In genomic region chr12:42325776-42326465, GRCh38 we compare ENCODE assay signal across 8 cellular contexts. TPM values are rescaled to one million over a fixed set of nuclear protein-coding genes. Genes with fewer than 3 reads are reported as not detected.
A peak's percentile ranks its signal among the peaks of the same experiment; 100 is the strongest.
DNase-seq lines count a peak whose midpoint lies in the region; ATAC-seq, FAIRE-seq and TF ChIP-seq lines count a peak whose summit lies in the region.

Gene PPHLN1 (plus strand): TSS chr12:42326167. CDS start chr12:42335903, 9,736 bp downstream.
Gene ZCRB1 (minus strand): TSS chr12:42326094. CDS start chr12:42324102, 1,992 bp downstream.

- peaks cover 59% of the 10 kb centered on the region for H3K36me3 Mint-ChIP-seq in dendritic cell treated with granulocyte-macrophage colony-stimulating factor and Interleukin-4, amounts not matched to agents 40 ng/mL and 50 ng/mL, for 4 days (ENCODE audit: low read depth)

- POLR2A ChIA-PET in BJ (lab: Charles Lee) (no interaction called here), HepG2 (lab: Yijun Ruan, JAX) (interaction anchor here (0.6 kb wide), 1 partner anchor 178 kb away, joined by 3 read pairs; no protein-coding TSS in a partner anchor)

- H3K4me1 ChIP-seq in HepG2 (ENCODE audit: insufficient read depth, low read length), result peaks cover 52% of the 10 kb centered on the region

- 0% methylated on average over 12 of the region's 50 CpGs for WGBS in HepG2 (ENCODE audit: low lambda C conversion rate)

- BruUV-seq in HepG2 (replicated peaks; lab: Mats Ljungman, UMichigan), result no TSS peak

- H3K27me3 Mint-ChIP-seq in dendritic cell treated with granulocyte-macrophage colony-stimulating factor and Interleukin-4, amounts not matched to agents 40 ng/mL and 50 ng/mL, for 4 days, result no peaks in the 10 kb centered on the region

- H3K9me3 Mint-ChIP-seq in dendritic cell treated with granulocyte-macrophage colony-stimulating factor and Interleukin-4, amounts not matched to agents 40 ng/mL and 50 ng/mL, for 4 days, result no peaks in the 10 kb centered on the region

- peaks cover 2% of the 10 kb centered on the region; the same call in 1 of the 2 replicates for H4K20me1 ChIP-seq in HepG2 (ENCODE audit: insufficient read depth, low read length)

- H3K9me3 ChIP-seq in HepG2 (ENCODE audit: low read length), result no peaks in the 10 kb centered on the region

- TF ChIP-seq EP300 in HepG2 (IDR thresholded peaks at IDR 0.05; ENCODE audit: low read depth in 2 of 2, low read length in 2 of 2) (no peak), HepG2 (CRISPR knock-in tag; IDR thresholded peaks at IDR 0.05; ENCODE audit: borderline replicate concordance) (no peak)

- intact Hi-C loops in dendritic cell treated with granulocyte-macrophage colony-stimulating factor and Interleukin-4, amounts not matched to agents 40 ng/mL and 50 ng/mL, for 4 days (cut with micrococcal nuclease), result no loop called here
- intact Hi-C loops in HepG2 (cut with micrococcal nuclease; ENCODE audit: unreplicated experiment), result loop anchor here (1.0 kb wide), 1 partner anchor 89 kb away; no protein-coding TSS in a partner anchor

- peak; percentile 37; the same call in 1 of the 2 replicates for TF ChIP-seq RAD21 in HepG2 (CRISPR knock-in tag; IDR thresholded peaks at IDR 0.05)

- peak; percentile 86 to 88 for TF ChIP-seq POLR2A in HepG2 (IDR thresholded peaks at IDR 0.05; ENCODE audit: insufficient read depth in 1 of 2, low read depth in 2 of 2, low read length in 2 of 2)

- CTCF ChIA-PET in BJ (lab: Yijun Ruan, JAX), result interaction anchor here (1.3 kb wide), 1 partner anchor 11 kb away, joined by 3 read pairs; no protein-coding TSS in a partner anchor
- CTCF ChIA-PET in HepG2 (lab: Yijun Ruan, JAX; ENCODE audit: low intra/inter-chr PET ratio, low total read pairs), result no interaction called here

- peak; percentile 90 for ATAC-seq in HG03439 (IDR thresholded peaks at IDR 0.05; ENCODE audit: unreplicated experiment)
- peak; percentile 97 for ATAC-seq in HepG2

- H3K4me3 ChIP-seq in BJ (ENCODE audit: low read depth, low read length) (peak within 1 kb of the TSS; percentile 75), HepG2 (replicated peaks in 1 of 3; ENCODE audit: insufficient read depth in 1 of 3, low read depth in 2 of 3, low read length in 3 of 3) (peak within 1 kb of the TSS; percentile 81 to 98 (median 92))

- H3K79me2 ChIP-seq in HepG2 (ENCODE audit: insufficient read depth, low read length), result peaks cover 53% of the 10 kb centered on the region

- H3K9ac ChIP-seq in HepG2 (ENCODE audit: insufficient read depth, low read depth, low read length), result peak within 1 kb of the TSS; percentile 92

- in situ Hi-C loops in HepG2 (cut with HindIII; ENCODE audit: extremely low pct_ligation_motif_present, low pct_unique_long_range_greater_than_20kb), result loop anchor here (5.0 kb wide), 1 partner anchor 194 kb away; no protein-coding TSS in a partner anchor

- H3K27me3 ChIP-seq in BJ (ENCODE audit: control insufficient read depth, insufficient read depth, low read length) (no peaks in the 10 kb centered on the region), HepG2 (ENCODE audit: control insufficient read depth in 1 of 2, insufficient read depth in 2 of 2, low read length in 2 of 2) (peaks cover 0 to 3% of the 10 kb centered on the region in 2 experiments; a peak in 1 of 5 replicates)

- TF ChIP-seq CTCF in BJ (IDR thresholded peaks at IDR 0.05; ENCODE audit: insufficient read depth, low read depth, low read length) (no peak), HepG2 (CRISPR knock-in tag; IDR thresholded peaks at IDR 0.05) (no peak)

- peak within 1 kb of the TSS; percentile 97 for H3K4me2 ChIP-seq in HepG2 (ENCODE audit: low read depth, low read length)

- H3K36me3 ChIP-seq in BJ (ENCODE audit: control insufficient read depth, insufficient read depth, low read length) (no peaks in the 10 kb centered on the region), HepG2 (replicated peaks in 1 of 2; ENCODE audit: control insufficient read depth in 1 of 2, insufficient read depth in 2 of 2, low read length in 2 of 2) (0 out of 5 replicates have a peak, but pooled peaks cover 0 to 3% of the 10 kb centered on the region in 2 experiments)

- peak within 1 kb of the TSS; percentile 99 for H3K4me3 Mint-ChIP-seq in dendritic cell treated with granulocyte-macrophage colony-stimulating factor and Interleukin-4, amounts not matched to agents 40 ng/mL and 50 ng/mL, for 4 days

- FAIRE-seq in HepG2 (lab: Jason Lieb, UNC), result peak; percentile 18

- peak within 1 kb of the TSS; percentile 88 for H3K27ac ChIP-seq in HepG2 (ENCODE audit: extremely low read length, insufficient read depth, low read length)

- peak within 1 kb of the TSS; percentile 60 for H2AFZ ChIP-seq in HepG2 (ENCODE audit: low read length)

- DNase-seq in BJ (ENCODE audit: low read depth), result peak; percentile 26
- DNase-seq in GM19238 (ENCODE audit: insufficient read length, low spot score), result peak; percentile 67
- peak; percentile 84 to 95 for DNase-seq in NCI-H526 (lab: John Stamatoyannopoulos, UW)
- peak; percentile 75 for DNase-seq in activated CD4-positive, alpha-beta T cell treated with anti-CD3 and anti-CD28 coated beads, Interleukin-2, amount 50 U/mL, for 1 hour
- peak; percentile 83 for DNase-seq in HepG2 (ENCODE audit: low spot score)
- DNase-seq in stimulated activated CD4-positive, alpha-beta T cell treated with anti-CD3 and anti-CD28 coated beads, Interleukin-4, amount 100 ng/mL, for 1 hour, result peak; percentile 81

- peaks cover 41% of the 10 kb centered on the region for H3K4me1 Mint-ChIP-seq in dendritic cell treated with granulocyte-macrophage colony-stimulating factor and Interleukin-4, amounts not matched to agents 40 ng/mL and 50 ng/mL, for 4 days (ENCODE audit: low read depth)

- peak within 1 kb of the TSS; percentile 99 for H3K27ac Mint-ChIP-seq in dendritic cell treated with granulocyte-macrophage colony-stimulating factor and Interleukin-4, amounts not matched to agents 40 ng/mL and 50 ng/mL, for 4 days

TF ChIP-seq in HepG2, 621 proteins besides CTCF, POLR2A, EP300 and RAD21 (continues in another document):
- TF ChIP-seq ZNF468 (CRISPR knock-in tag; IDR thresholded peaks at IDR 0.05) (no peak), FOSL1 (CRISPR knock-in tag; IDR thresholded peaks at IDR 0.05; ENCODE audit: borderline replicate concordance) (no peak), KAT7 (CRISPR knock-in tag; IDR thresholded peaks at IDR 0.05; ENCODE audit: borderline replicate concordance) (peak; percentile 78; the same call in 1 of the 2 replicates)

RNA-seq across cellular contexts. Expression of gene PPHLN1, which starts in this region (rescaled TPM):
- polyA plus RNA-seq in BJ (2011; rRNA removed) (29.1 and 60.6 TPM in 2 replicates), HepG2 (2011; rRNA removed) (34.7 and 43.4 TPM in 2 replicates)
- 14.0 and 17.3 TPM in 2 replicates for polyA minus RNA-seq in BJ (2011; rRNA and poly(A)+ RNA removed)
- total RNA-seq in HepG2 (2016; rRNA removed; fragmentation: Illumina TruSeq; extraction: Trizol), result 66.0 and 84.1 TPM in 2 replicates
- total RNA-seq in HepG2 (2016; cell fraction: cytosol; rRNA removed; fragmentation: Illumina TruSeq; extraction: Trizol; ENCODE audit: low read depth), result 30.8 and 34.8 TPM in 2 replicates
- 67.4 and 90.9 TPM in 2 replicates for total RNA-seq in HepG2 (2016; cell fraction: insoluble cytoplasmic fraction; rRNA removed; fragmentation: Illumina TruSeq; extraction: Trizol)
- total RNA-seq in HepG2 (2016; cell fraction: membrane; rRNA removed; fragmentation: Illumina TruSeq; extraction: Trizol), result 19.0 and 24.2 TPM in 2 replicates
- total RNA-seq in HepG2 (2016; cell fraction: nucleus; rRNA removed; fragmentation: Illumina TruSeq; extraction: Trizol), result 50.4 and 54.3 TPM in 2 replicates
- polyA plus RNA-seq in HepG2 (2011; cell fraction: cytosol; rRNA removed), result 16.1 and 24.0 TPM in 2 replicates
- polyA plus RNA-seq in HepG2 (2011; cell fraction: nucleus; rRNA removed), result 40.6 and 51.5 TPM in 2 replicates
- polyA plus RNA-seq in HepG2 (2012), result 32.0 and 46.1 TPM in 2 replicates
- polyA plus RNA-seq in HepG2 (2016; cell fraction: cytosol; fragmentation: Illumina TruSeq; extraction: Trizol; ENCODE audit: low read depth), result 3.3 and 3.6 TPM in 2 replicates
- 82.9 and 84.4 TPM in 2 replicates for polyA plus RNA-seq in HepG2 (2016; cell fraction: insoluble cytoplasmic fraction; fragmentation: Illumina TruSeq; extraction: Trizol; ENCODE audit: low read depth)
- polyA plus RNA-seq in HepG2 (2016; cell fraction: membrane; fragmentation: Illumina TruSeq; extraction: Trizol; ENCODE audit: low read depth), result 7.7 and 8.9 TPM in 2 replicates
- 65.4 and 67.6 TPM in 2 replicates for polyA plus RNA-seq in HepG2 (2016; cell fraction: nucleus; fragmentation: Illumina TruSeq; extraction: Trizol; ENCODE audit: insufficient read depth, low read depth)
- 11.0 and 27.5 TPM in 2 replicates for polyA minus RNA-seq in HepG2 (2011; rRNA and poly(A)+ RNA removed; ENCODE audit: low replicate concordance)
- polyA minus RNA-seq in HepG2 (2011; cell fraction: cytosol; rRNA and poly(A)+ RNA removed), result 18.3 and 19.3 TPM in 2 replicates
- polyA minus RNA-seq in HepG2 (2011; cell fraction: nucleus; rRNA and poly(A)+ RNA removed), result 102 and 120 TPM in 2 replicates

RNA-seq across cellular contexts. Expression of gene ZCRB1, which starts in this region (rescaled TPM):
- polyA plus RNA-seq in BJ (2011; rRNA removed) (48.2 and 65.5 TPM in 2 replicates), HepG2 (2011; rRNA removed) (35.9 and 43.5 TPM in 2 replicates)
- 16.7 and 19.3 TPM in 2 replicates for polyA minus RNA-seq in BJ (2011; rRNA and poly(A)+ RNA removed)
- 49.8 and 76.2 TPM in 2 replicates for total RNA-seq in HepG2 (2016; rRNA removed; fragmentation: Illumina TruSeq; extraction: Trizol)
- 27.3 and 35.5 TPM in 2 replicates for total RNA-seq in HepG2 (2016; cell fraction: cytosol; rRNA removed; fragmentation: Illumina TruSeq; extraction: Trizol; ENCODE audit: low read depth)
- 50.5 and 74.4 TPM in 2 replicates for total RNA-seq in HepG2 (2016; cell fraction: insoluble cytoplasmic fraction; rRNA removed; fragmentation: Illumina TruSeq; extraction: Trizol)
- 56.3 and 67.3 TPM in 2 replicates for total RNA-seq in HepG2 (2016; cell fraction: membrane; rRNA removed; fragmentation: Illumina TruSeq; extraction: Trizol)
- 16.7 and 18.9 TPM in 2 replicates for total RNA-seq in HepG2 (2016; cell fraction: nucleus; rRNA removed; fragmentation: Illumina TruSeq; extraction: Trizol)
- 12.7 and 13.0 TPM in 2 replicates for polyA plus RNA-seq in HepG2 (2011; cell fraction: cytosol; rRNA removed)
- 5.1 and 7.0 TPM in 2 replicates for polyA plus RNA-seq in HepG2 (2011; cell fraction: nucleus; rRNA removed)
- 38.1 and 46.1 TPM in 2 replicates for polyA plus RNA-seq in HepG2 (2012)
- 39.6 and 60.0 TPM in 2 replicates for polyA plus RNA-seq in HepG2 (2016; cell fraction: cytosol; fragmentation: Illumina TruSeq; extraction: Trizol; ENCODE audit: low read depth)
- 86.0 and 86.8 TPM in 2 replicates for polyA plus RNA-seq in HepG2 (2016; cell fraction: insoluble cytoplasmic fraction; fragmentation: Illumina TruSeq; extraction: Trizol; ENCODE audit: low read depth)
- 56.5 and 73.0 TPM in 2 replicates for polyA plus RNA-seq in HepG2 (2016; cell fraction: membrane; fragmentation: Illumina TruSeq; extraction: Trizol; ENCODE audit: low read depth)
- 30.3 and 33.8 TPM in 2 replicates for polyA plus RNA-seq in HepG2 (2016; cell fraction: nucleus; fragmentation: Illumina TruSeq; extraction: Trizol; ENCODE audit: insufficient read depth, low read depth)
- 25.9 and 33.4 TPM in 2 replicates for polyA minus RNA-seq in HepG2 (2011; rRNA and poly(A)+ RNA removed; ENCODE audit: low replicate concordance)
- polyA minus RNA-seq in HepG2 (2011; cell fraction: cytosol; rRNA and poly(A)+ RNA removed), result 9.9 and 16.4 TPM in 2 replicates
- 12.2 and 13.4 TPM in 2 replicates for polyA minus RNA-seq in HepG2 (2011; cell fraction: nucleus; rRNA and poly(A)+ RNA removed)

Comparison
In these comparisons a context has a peak if more than half of its experiments do, and no peak if none do; other contexts are left out.
1. Peak in every context shown above with its lines: DNase-seq, ATAC-seq, H3K4me3 ChIP-seq and H3K27ac ChIP-seq.
2. DNase-seq: peak in every context shown above with its lines; median percentile 90 in NCI-H526; 83 in HepG2; 81 in stimulated activated CD4-positive, alpha-beta T cell treated with anti-CD3 and anti-CD28 coated beads, Interleukin-4, amount 100 ng/mL, for 1 hour; 75 in activated CD4-positive, alpha-beta T cell treated with anti-CD3 and anti-CD28 coated beads, Interleukin-2, amount 50 U/mL, for 1 hour; 67 in GM19238; 26 in BJ.